ENCODE assay signal across 9 cellular contexts in the genomic region with DNA sequence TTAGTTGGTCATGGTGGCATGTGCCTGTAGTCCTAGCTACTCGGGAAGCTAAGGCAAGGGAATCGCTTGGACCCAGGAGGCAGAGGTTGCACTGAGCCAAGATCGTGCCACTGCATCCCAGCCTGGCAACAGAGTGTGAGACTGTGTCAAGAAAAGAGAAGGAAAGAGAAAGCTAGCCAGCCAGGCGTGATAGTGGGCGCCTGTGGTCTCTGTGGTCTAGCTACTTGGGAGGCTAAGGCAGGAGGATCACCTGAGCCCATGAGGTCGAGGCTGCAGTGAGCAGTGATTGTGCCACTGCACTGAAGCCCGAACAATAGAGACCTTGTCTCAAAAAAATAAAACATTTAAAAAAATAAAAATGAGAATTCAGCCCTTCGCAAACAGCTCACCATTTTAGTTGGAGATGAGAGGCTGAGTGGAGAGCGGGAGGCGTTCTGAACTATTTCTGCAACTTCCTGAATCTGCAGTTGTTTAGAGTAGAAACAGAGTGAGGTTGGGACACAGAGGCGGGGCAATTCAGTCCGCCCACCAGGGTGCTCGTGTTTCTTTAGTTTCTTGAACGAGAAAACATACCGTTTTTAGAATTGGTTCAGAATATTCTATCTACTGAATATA. TPM values are rescaled to one million over a fixed set of nuclear protein-coding genes. Genes with fewer than 3 reads are reported as not detected.
DNase-seq lines count a peak whose midpoint lies in the region; ATAC-seq and TF ChIP-seq lines count a peak whose summit lies in the region.
"Had no signal": no experiment of that assay in that cellular context is flagged by ENCODE, and none has a peak within 500 bp of the region (broad histone marks: within the 10 kb centered on the region; RNA-seq: fewer than 3 reads in every experiment).

No MANE protein-coding gene starts in this region.

- intact Hi-C loops in activated B cell treated with CpG ODN at 0.5 μM for 24 hours (cut with micrococcal nuclease): loop anchor here (5.0 kb wide), 2 partner anchors 218 to 243 kb away; no protein-coding TSS in a partner anchor

- no peaks in the 10 kb centered on the region for H3K9me3 ChIP-seq in mucosa of rectum (ENCODE audit: control insufficient read depth in 2 of 2, low read length in 2 of 2)

- CTCF ChIA-PET in activated B cell treated with CpG ODN at 0.5 μM for 24 hours (lab: Charles Lee): interaction anchor here (0.6 to 1.2 kb wide), 9 partner anchors 10 to 1495 kb away, joined by 3 to 4 read pairs (median 3); a partner anchor contains a TSS

- H3K4me3 ChIP-seq in mucosa of rectum (ENCODE audit: low read length in 2 of 2): peak overlapping the region in 1 of 2 donors; percentile 65

- POLR2A ChIA-PET in activated B cell treated with CpG ODN at 0.5 μM for 24 hours (lab: Charles Lee): interaction anchor here (0.6 to 2.3 kb wide), 16 partner anchors 13 to 231 kb away, joined by 3 to 16 read pairs (median 4); a partner anchor contains a TSS

- no peaks in the 10 kb centered on the region for H3K27me3 ChIP-seq in mucosa of rectum (ENCODE audit: control insufficient read depth in 2 of 2, insufficient read depth in 2 of 2, low read length in 2 of 2)

- H3K36me3 Mint-ChIP-seq in activated B cell treated with CpG ODN at 0.5 μM for 24 hours (ENCODE audit: low read depth): no peaks in the 10 kb centered on the region

- ATAC-seq in HG03565 (IDR thresholded peaks at IDR 0.05; ENCODE audit: unreplicated experiment) (peak; percentile 42), activated B cell treated with CpG ODN at 0.5 μM for 24 hours (ENCODE audit: low read depth) (peak; percentile 85), GM18502 (IDR thresholded peaks at IDR 0.05; ENCODE audit: poor library complexity, unreplicated experiment) (no peak)

- no peaks in the 10 kb centered on the region for H3K27me3 Mint-ChIP-seq in activated B cell treated with CpG ODN at 0.5 μM for 24 hours

- H3K27ac ChIP-seq in mucosa of rectum (ENCODE audit: low read depth in 2 of 2, low read length in 2 of 2): peak overlapping the region; percentile 49 to 57

- peak overlapping the region; percentile 81 for H3K4me3 Mint-ChIP-seq in activated B cell treated with CpG ODN at 0.5 μM for 24 hours

- DNase-seq in EH (ENCODE audit: low read depth) (peak; percentile 19), activated B cell treated with CpG ODN at 0.5 μM for 24 hours (no peak), 8988T (no peak), NCI-H1048 (lab: John Stamatoyannopoulos, UW) (no peak), NCI-H2029 treated with DMSO at 0.1 percent for 48 hours (lab: John Stamatoyannopoulos, UW) (no peak)
- DNase-seq: NCI-H1105 treated with DMSO at 0.1 percent for 48 hours had no signal

- H3K4me1 Mint-ChIP-seq in activated B cell treated with CpG ODN at 0.5 μM for 24 hours: peaks cover 34% of the 10 kb centered on the region

- peak overlapping the region; percentile 80 for H3K27ac Mint-ChIP-seq in activated B cell treated with CpG ODN at 0.5 μM for 24 hours

- peaks cover 13 to 15% of the 10 kb centered on the region in 2 donors for H3K4me1 ChIP-seq in mucosa of rectum (ENCODE audit: control insufficient read depth in 2 of 2, insufficient read depth in 2 of 2, low read length in 2 of 2)

- TF ChIP-seq CTCF in activated B cell treated with CpG ODN at 0.5 μM for 24 hours (IDR thresholded peaks at IDR 0.05): no peak

- peak overlapping the region; percentile 20 to 52 for H3K9ac ChIP-seq in mucosa of rectum (ENCODE audit: low read depth in 1 of 2, low read length in 2 of 2)

- no peaks in the 10 kb centered on the region for H3K36me3 ChIP-seq in mucosa of rectum (ENCODE audit: control insufficient read depth in 2 of 2, insufficient read depth in 2 of 2, low read length in 2 of 2)

- no peaks in the 10 kb centered on the region for H3K9me3 Mint-ChIP-seq in activated B cell treated with CpG ODN at 0.5 μM for 24 hours

RNA-seq across cellular contexts. Expression of a gene that starts 33.2 kb away (rescaled TPM):
- 63.9 and 65.3 TPM in 2 replicates for total RNA-seq in activated B cell treated with CpG ODN at 0.5 μM for 24 hours

RNA-seq across cellular contexts. Expression of a gene that starts 34.1 kb away (rescaled TPM):
- not detected in 2 replicates for total RNA-seq in activated B cell treated with CpG ODN at 0.5 μM for 24 hours
